ENCODE assay signal across 13 cellular contexts in the genomic region with DNA sequence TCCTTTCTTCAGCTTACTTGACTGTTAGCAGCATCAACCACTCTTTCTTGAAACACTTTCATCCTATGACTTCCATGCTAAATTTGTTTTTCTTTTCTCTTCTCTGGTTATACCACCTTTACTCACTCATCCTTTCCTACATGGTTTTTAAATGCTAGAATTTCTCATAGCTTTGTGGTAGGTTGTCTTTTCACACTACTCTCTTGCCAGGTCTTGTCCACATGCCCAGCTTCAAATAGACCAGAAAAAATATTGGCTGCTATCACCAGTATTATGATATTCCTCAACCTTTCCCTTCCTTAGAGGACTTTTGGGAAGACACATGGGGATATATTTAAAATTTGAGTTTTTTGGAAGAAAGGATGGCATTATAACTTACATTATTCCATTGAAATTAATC. TPM values are rescaled to one million over a fixed set of nuclear protein-coding genes. Genes with fewer than 3 reads are reported as not detected.
DNase-seq lines count a peak whose midpoint lies in the region; ATAC-seq and TF ChIP-seq lines count a peak whose summit lies in the region.
"Had no signal": no experiment of that assay in that cellular context is flagged by ENCODE, and none has a peak within 500 bp of the region (broad histone marks: within the 10 kb centered on the region; RNA-seq: fewer than 3 reads in every experiment).

No MANE protein-coding gene starts in this region.

- H3K27me3 ChIP-seq in left ventricle myocardium inferior (ENCODE audit: low read depth) (no peaks in the 10 kb centered on the region), parathyroid adenoma (ENCODE audit: control insufficient read depth, insufficient read depth, low read length) (no peaks in the 10 kb centered on the region)
- H3K27me3 ChIP-seq: BLaER1 treated with 17β-estradiol and CSF1 and Interleukin-3, amounts not matched to agents 10 nM and 100 nM had no signal

- H3K9ac ChIP-seq in parathyroid adenoma, result no peak overlapping the region
- H3K9ac ChIP-seq: BLaER1 treated with 17β-estradiol and CSF1 and Interleukin-3, amounts not matched to agents 10 nM and 100 nM had no signal

- no peaks in the 10 kb centered on the region for H3K9me3 ChIP-seq in left ventricle myocardium inferior (replicated peaks)
- no peaks in the 10 kb centered on the region for H3K9me3 ChIP-seq in parathyroid adenoma (ENCODE audit: control insufficient read depth, low read length)
- H3K9me3 ChIP-seq: BLaER1 treated with 17β-estradiol and CSF1 and Interleukin-3, amounts not matched to agents 10 nM and 100 nM had no signal

- TF ChIP-seq CTCF in left ventricle myocardium inferior (IDR thresholded peaks at IDR 0.05; ENCODE audit: borderline replicate concordance), result no peak
- no peak for TF ChIP-seq CTCF in parathyroid adenoma (IDR thresholded peaks at IDR 0.05)

- H2AFZ ChIP-seq in parathyroid adenoma, result no peak overlapping the region

- peaks cover 7% of the 10 kb centered on the region for H3K79me2 ChIP-seq in parathyroid adenoma

- DNase-seq in left ventricle myocardium inferior, result no peak
- no peak for DNase-seq in Right ventricle myocardium superior
- peak; percentile 74 for DNase-seq in cerebellum (ENCODE audit: low spot score)
- DNase-seq in sciatic nerve (ENCODE audit: low spot score), result no peak
- no peak for DNase-seq in midbrain (lab: John Stamatoyannopoulos, UW)
- DNase-seq in cortex of kidney (lab: John Stamatoyannopoulos, UW), result no peak
- DNase-seq: 8988T; CD4-positive, CD25-positive, alpha-beta regulatory T cell; DMS53; HCEC 1CT had no signal

- no peak overlapping the region for H3K4me3 ChIP-seq in left ventricle myocardium inferior
- H3K4me3 ChIP-seq in parathyroid adenoma (ENCODE audit: low read depth, low read length), result no peak overlapping the region
- H3K4me3 ChIP-seq: BLaER1 treated with 17β-estradiol and CSF1 and Interleukin-3, amounts not matched to agents 10 nM and 100 nM had no signal

- no peak for ATAC-seq in Right ventricle myocardium superior (ENCODE audit: poor library complexity)
- no peak for ATAC-seq in GM18861 (IDR thresholded peaks at IDR 0.05; ENCODE audit: unreplicated experiment)
- no peak for ATAC-seq in sciatic nerve

- no peaks in the 10 kb centered on the region for H3K36me3 ChIP-seq in left ventricle myocardium inferior
- H3K36me3 ChIP-seq in parathyroid adenoma (ENCODE audit: control insufficient read depth, insufficient read depth, low read length), result no peaks in the 10 kb centered on the region
- H3K36me3 ChIP-seq: BLaER1 treated with 17β-estradiol and CSF1 and Interleukin-3, amounts not matched to agents 10 nM and 100 nM had no signal

- H3K4me1 ChIP-seq in left ventricle myocardium inferior, result peaks cover 61% of the 10 kb centered on the region
- H3K4me1 ChIP-seq in parathyroid adenoma, result peaks cover 5% of the 10 kb centered on the region

- peak overlapping the region; percentile 10 for H3K4me2 ChIP-seq in parathyroid adenoma (ENCODE audit: low read length)
- H3K4me2 ChIP-seq: BLaER1 treated with 17β-estradiol and CSF1 and Interleukin-3, amounts not matched to agents 10 nM and 100 nM had no signal

- intact Hi-C loops in left ventricle myocardium inferior (cut with micrococcal nuclease), result no loop called here
- intact Hi-C loops in Right ventricle myocardium superior (cut with DNase I), result no loop called here
- intact Hi-C loops in sciatic nerve (cut with DNase I), result no loop called here

- H3K27ac ChIP-seq in left ventricle myocardium inferior (replicated peaks) (peak overlapping the region; percentile 36), parathyroid adenoma (no peak overlapping the region)
- H3K27ac ChIP-seq: BLaER1 treated with 17β-estradiol and CSF1 and Interleukin-3, amounts not matched to agents 10 nM and 100 nM had no signal

RNA-seq across cellular contexts. Expression of a gene that starts 48.8 kb away (rescaled TPM):
- total RNA-seq in left ventricle myocardium inferior (706 TPM), Right ventricle myocardium superior (636 TPM), cerebellum (56.8 TPM), sciatic nerve (271 TPM)

RNA-seq across cellular contexts. Expression of a gene that starts 55.5 kb away (rescaled TPM):
- total RNA-seq in left ventricle myocardium inferior, result 11.8 TPM
- 14.1 TPM for total RNA-seq in Right ventricle myocardium superior
- 20.1 TPM for total RNA-seq in cerebellum
- total RNA-seq in sciatic nerve, result 0.45 TPM
